8 cellular contexts compared by ENCODE assay signal in the genomic region with DNA sequence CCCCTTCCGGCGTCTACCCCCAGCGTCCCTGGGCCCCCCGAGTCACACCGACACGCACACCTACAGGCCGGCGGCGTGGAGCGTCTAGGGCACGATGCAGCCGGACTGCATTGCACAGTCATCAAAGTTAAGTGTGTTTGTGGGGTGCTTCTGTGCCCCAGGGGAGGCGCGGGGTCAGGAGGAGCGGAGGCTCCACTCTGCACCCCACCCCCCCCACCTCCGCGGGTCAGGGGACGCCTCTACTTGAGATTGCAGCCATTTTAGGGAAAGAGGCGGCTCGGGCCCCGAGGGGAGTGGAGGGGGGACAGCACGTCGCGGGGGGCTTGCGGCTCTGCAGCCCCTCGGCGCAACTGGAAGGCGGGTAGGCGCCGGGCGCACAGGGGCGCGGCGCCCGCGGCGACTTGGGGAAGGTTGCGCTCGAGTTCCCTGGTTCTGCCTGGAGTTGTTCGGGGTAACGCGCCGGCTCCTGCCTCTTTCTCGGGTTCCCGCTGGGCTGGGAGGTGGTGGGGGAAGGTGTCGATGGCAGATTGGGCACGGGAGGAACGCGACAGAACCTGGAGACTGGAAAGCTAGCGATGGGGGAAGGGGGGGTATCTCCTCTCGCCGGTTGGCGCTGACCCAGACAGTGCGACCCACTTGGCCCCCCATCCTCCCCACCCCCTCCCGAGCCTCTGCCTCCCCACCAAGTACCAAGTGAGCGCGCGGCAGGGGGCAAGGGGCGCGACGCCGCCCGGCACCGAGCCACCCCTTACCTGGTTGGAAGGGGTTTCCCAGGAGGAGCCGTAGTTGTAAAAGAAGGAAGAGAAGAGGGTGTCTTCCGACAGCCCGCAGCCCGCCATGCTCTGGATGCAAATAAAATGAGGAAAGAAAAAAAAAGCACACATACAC.
DNase-seq lines count a peak whose midpoint lies in the region.

No MANE protein-coding gene starts in this region.

- H3K9me3 ChIP-seq in SK-N-MC (ENCODE audit: low read depth, low read length) (no peaks in the 10 kb centered on the region), ectodermal cell (ENCODE audit: control insufficient read depth, low read length) (no peaks in the 10 kb centered on the region), muscle layer of colon (ENCODE audit: low read length) (no peaks in the 10 kb centered on the region)

- H3K4me1 ChIP-seq in ectodermal cell (ENCODE audit: control insufficient read depth, insufficient read depth, low read length) (peaks cover 11% of the 10 kb centered on the region), muscle layer of colon (ENCODE audit: insufficient read depth, low read length) (peaks cover 4% of the 10 kb centered on the region)

- no peak overlapping the region for H3K9ac ChIP-seq in SK-N-MC (ENCODE audit: insufficient read length)
- no peak overlapping the region for H3K9ac ChIP-seq in muscle layer of colon (ENCODE audit: low read length)

- H3K27ac ChIP-seq in SK-N-MC: no peak overlapping the region
- H3K27ac ChIP-seq in ectodermal cell (ENCODE audit: insufficient read depth, low read depth, low read length, poor library complexity, severe bottlenecking): no peak overlapping the region
- peak overlapping the region; percentile 46 for H3K27ac ChIP-seq in muscle layer of colon (ENCODE audit: low read depth, low read length)

- H3K27me3 ChIP-seq in ectodermal cell (ENCODE audit: control insufficient read depth, insufficient read depth, low read length, poor library complexity, severe bottlenecking): peaks cover 49% of the 10 kb centered on the region
- peaks cover 0 to 32% of the 10 kb centered on the region in 2 donors for H3K27me3 ChIP-seq in muscle layer of colon (ENCODE audit: control insufficient read depth in 1 of 2, insufficient read depth in 2 of 2, low read length in 2 of 2)

- DNase-seq in DMS 273 (lab: John Stamatoyannopoulos, UW; ENCODE audit: unreplicated experiment) (peak; percentile 63), DMS 273 treated with DMSO at 0.1 percent for 48 hours (lab: John Stamatoyannopoulos, UW) (no peak), SK-N-MC (ENCODE audit: low read depth, low spot score) (no peak), ureter (ENCODE audit: low spot score) (peak; percentile 53), NOMO-1 treated with dmso at 0.1 percent for 144 hours (lab: John Stamatoyannopoulos, UW; ENCODE audit: unreplicated experiment) (no peak), NOMO-1 treated with DMSO at 0.1 percent for 48 hours (lab: John Stamatoyannopoulos, UW; ENCODE audit: unreplicated experiment) (no peak)

- H3K4me3 ChIP-seq in SK-N-MC: peak overlapping the region; percentile 79
- H3K4me3 ChIP-seq in ectodermal cell (ENCODE audit: insufficient read depth, low read depth, low read length): peak overlapping the region; percentile 39
- peak overlapping the region; percentile 67 to 69 for H3K4me3 ChIP-seq in muscle layer of colon (ENCODE audit: low read depth in 1 of 2, low read length in 2 of 2)

- 1% methylated on average over 56 to 65 of the region's 68 CpGs for WGBS in ectodermal cell, 2 experiments

- no peaks in the 10 kb centered on the region for H3K36me3 ChIP-seq in SK-N-MC (ENCODE audit: insufficient read depth, low read length)
- no peaks in the 10 kb centered on the region for H3K36me3 ChIP-seq in ectodermal cell (ENCODE audit: control insufficient read depth, insufficient read depth, low read length)
- no peaks in the 10 kb centered on the region for H3K36me3 ChIP-seq in muscle layer of colon (ENCODE audit: insufficient read depth, low read length)

Comparison
In these comparisons a context has a peak if more than half of its experiments do, and no peak if none do; other contexts are left out.
1. DNase-seq: peak in DMS 273 (single experiment) and ureter (single experiment); none in DMS 273 treated with DMSO at 0.1 percent for 48 hours (single experiment), SK-N-MC (single experiment), NOMO-1 treated with dmso at 0.1 percent for 144 hours (single experiment) and NOMO-1 treated with DMSO at 0.1 percent for 48 hours (single experiment).
2. Peak in every context shown above with its lines, with median percentiles within 50 percentile points of each other: H3K4me3 ChIP-seq.